Comparison of ENCODE assay signal across 21 cellular contexts in genomic region chr7:151135866-151136514, GRCh38. TPM values are rescaled to one million over a fixed set of nuclear protein-coding genes. Genes with fewer than 3 reads are reported as not detected.
"Had no signal": no experiment of that assay in that cellular context is flagged by ENCODE, and none has a peak within 500 bp of the region (broad histone marks: within the 10 kb centered on the region; RNA-seq: fewer than 3 reads in every experiment).

No MANE protein-coding gene starts in this region.

- H3K27ac Mint-ChIP-seq: activated CD4-positive, alpha-beta T cell treated with anti-CD3 and anti-CD28 coated beads, Interleukin-2, amount 10 ng/mL, durations not matched to agents 24 days and 14 days; activated CD8-positive, alpha-beta T cell treated with anti-CD3 and anti-CD28 coated beads for 36 hours; activated naive CD4-positive, alpha-beta T cell treated with anti-CD3 and anti-CD28 coated beads, Interleukin-2, amount 50 U/mL, for 24 hours; activated T-cell treated with anti-CD3 and anti-CD28 coated beads, Interleukin-2, amount 50 U/mL, for 24 hours; dendritic cell treated with granulocyte-macrophage colony-stimulating factor and Interleukin-4, amounts not matched to agents 40 ng/mL and 50 ng/mL, for 4 days; stimulated activated naive CD8-positive, alpha-beta T cell treated with anti-CD3 and anti-CD28 coated beads, Interleukin-15, amount 100 ng/mL, for 72 hours had no signal

- ATAC-seq: activated CD8-positive, alpha-beta T cell treated with anti-CD3 and anti-CD28 coated beads for 36 hours; lower lobe of right lung; stimulated activated naive CD8-positive, alpha-beta T cell treated with anti-CD3 and anti-CD28 coated beads, Interleukin-15, amount 100 ng/mL, for 72 hours had no signal

- H3K4me3 ChIP-seq: esophagus muscularis mucosa, lower lobe of right lung, suprapubic skin had no signal

- H3K27me3 ChIP-seq: esophagus muscularis mucosa, suprapubic skin had no signal

- H3K27me3 Mint-ChIP-seq: activated CD4-positive, alpha-beta T cell treated with anti-CD3 and anti-CD28 coated beads, Interleukin-2, amount 10 ng/mL, durations not matched to agents 24 days and 14 days; activated CD8-positive, alpha-beta T cell treated with anti-CD3 and anti-CD28 coated beads for 36 hours; activated naive CD4-positive, alpha-beta T cell treated with anti-CD3 and anti-CD28 coated beads, Interleukin-2, amount 50 U/mL, for 24 hours; activated T-cell treated with anti-CD3 and anti-CD28 coated beads, Interleukin-2, amount 50 U/mL, for 24 hours; dendritic cell treated with granulocyte-macrophage colony-stimulating factor and Interleukin-4, amounts not matched to agents 40 ng/mL and 50 ng/mL, for 4 days; stimulated activated naive CD8-positive, alpha-beta T cell treated with anti-CD3 and anti-CD28 coated beads, Interleukin-15, amount 100 ng/mL, for 72 hours had no signal

- H3K9me3 ChIP-seq: esophagus muscularis mucosa, lower lobe of right lung, suprapubic skin had no signal

- H3K27ac ChIP-seq: esophagus muscularis mucosa, lower lobe of right lung, suprapubic skin had no signal

- H3K9me3 Mint-ChIP-seq: activated CD4-positive, alpha-beta T cell treated with anti-CD3 and anti-CD28 coated beads, Interleukin-2, amount 10 ng/mL, durations not matched to agents 24 days and 14 days; activated CD8-positive, alpha-beta T cell treated with anti-CD3 and anti-CD28 coated beads for 36 hours; activated naive CD4-positive, alpha-beta T cell treated with anti-CD3 and anti-CD28 coated beads, Interleukin-2, amount 50 U/mL, for 24 hours; activated T-cell treated with anti-CD3 and anti-CD28 coated beads, Interleukin-2, amount 50 U/mL, for 24 hours; dendritic cell treated with granulocyte-macrophage colony-stimulating factor and Interleukin-4, amounts not matched to agents 40 ng/mL and 50 ng/mL, for 4 days; nephron progenitor cell; stimulated activated naive CD8-positive, alpha-beta T cell treated with anti-CD3 and anti-CD28 coated beads, Interleukin-15, amount 100 ng/mL, for 72 hours had no signal

- H3K4me1 Mint-ChIP-seq: activated CD4-positive, alpha-beta T cell treated with anti-CD3 and anti-CD28 coated beads, Interleukin-2, amount 10 ng/mL, durations not matched to agents 24 days and 14 days; activated naive CD4-positive, alpha-beta T cell treated with anti-CD3 and anti-CD28 coated beads, Interleukin-2, amount 50 U/mL, for 24 hours; stimulated activated naive CD8-positive, alpha-beta T cell treated with anti-CD3 and anti-CD28 coated beads, Interleukin-15, amount 100 ng/mL, for 72 hours had no signal

- H3K4me3 Mint-ChIP-seq: activated CD4-positive, alpha-beta T cell treated with anti-CD3 and anti-CD28 coated beads, Interleukin-2, amount 10 ng/mL, durations not matched to agents 24 days and 14 days; activated CD8-positive, alpha-beta T cell treated with anti-CD3 and anti-CD28 coated beads for 36 hours; activated naive CD4-positive, alpha-beta T cell treated with anti-CD3 and anti-CD28 coated beads, Interleukin-2, amount 50 U/mL, for 24 hours; activated T-cell treated with anti-CD3 and anti-CD28 coated beads, Interleukin-2, amount 50 U/mL, for 24 hours; dendritic cell treated with granulocyte-macrophage colony-stimulating factor and Interleukin-4, amounts not matched to agents 40 ng/mL and 50 ng/mL, for 4 days; nephron progenitor cell; stimulated activated naive CD8-positive, alpha-beta T cell treated with anti-CD3 and anti-CD28 coated beads, Interleukin-15, amount 100 ng/mL, for 72 hours had no signal

- H3K4me1 ChIP-seq: lower lobe of right lung, suprapubic skin had no signal

- DNase-seq: activated CD4-positive, alpha-beta T cell treated with anti-CD3 and anti-CD28 coated beads, Interleukin-2, amount 10 ng/mL, durations not matched to agents 24 days and 14 days; activated CD8-positive, alpha-beta T cell treated with anti-CD3 and anti-CD28 coated beads for 36 hours; activated gamma-delta T cell; effector CD8-positive, alpha-beta T cell; lower lobe of right lung; nephron progenitor cell; nucleus accumbens; stimulated activated CD4-positive, alpha-beta T cell treated with anti-CD3 and anti-CD28 coated beads, Interleukin-2, amount 100 ng/mL, for 24 hours; stimulated activated naive CD8-positive, alpha-beta T cell treated with anti-CD3 and anti-CD28 coated beads, Interleukin-15, amount 100 ng/mL, for 72 hours; T-helper 1 cell; T-helper 9 cell; trophoblast cell had no signal

RNA-seq across cellular contexts. Expression of gene GBX1, which starts 31.5 kb away (rescaled TPM):
- total RNA-seq: activated CD4-positive, alpha-beta T cell treated with anti-CD3 and anti-CD28 coated beads, Interleukin-2, amount 10 ng/mL, durations not matched to agents 24 days and 14 days; activated CD8-positive, alpha-beta T cell treated with anti-CD3 and anti-CD28 coated beads for 36 hours; bronchial epithelial cell; cerebellum; endothelial cell of umbilical vein; esophagus muscularis mucosa; lower lobe of right lung; renal cortical epithelial cell; suprapubic skin had no signal
- polyA plus RNA-seq: endothelial cell of umbilical vein had no signal

RNA-seq across cellular contexts. Expression of gene ASB10, which starts 51.1 kb away (rescaled TPM):
- total RNA-seq: activated CD4-positive, alpha-beta T cell treated with anti-CD3 and anti-CD28 coated beads, Interleukin-2, amount 10 ng/mL, durations not matched to agents 24 days and 14 days; activated CD8-positive, alpha-beta T cell treated with anti-CD3 and anti-CD28 coated beads for 36 hours; bronchial epithelial cell; cerebellum; endothelial cell of umbilical vein; esophagus muscularis mucosa; lower lobe of right lung; renal cortical epithelial cell; suprapubic skin had no signal
- polyA plus RNA-seq: endothelial cell of umbilical vein had no signal
